In the genomic region with DNA sequence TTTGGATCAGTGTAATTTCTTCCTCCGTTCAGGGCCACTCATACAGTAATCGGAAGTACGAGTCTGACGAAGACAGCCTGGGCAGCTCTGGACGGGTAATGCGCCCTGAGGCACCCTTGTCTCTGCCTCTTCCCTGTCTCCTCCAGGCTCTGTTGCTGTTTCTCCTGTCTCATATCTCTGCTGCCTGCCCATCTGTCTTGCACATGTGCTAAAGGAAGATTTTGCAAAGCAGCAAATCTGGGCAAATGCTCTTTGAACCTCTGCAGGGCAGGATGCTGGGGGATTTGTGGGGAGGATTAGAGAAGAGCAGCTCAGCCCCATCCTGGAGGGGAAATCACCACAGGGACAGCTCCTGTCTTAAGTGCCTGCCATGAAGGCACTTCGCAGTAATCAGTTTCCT, we compare ENCODE assay signal across 21 cellular contexts. TPM values are rescaled to one million over a fixed set of nuclear protein-coding genes. Genes with fewer than 3 reads are reported as not detected.
A peak's percentile ranks its signal among the peaks of the same experiment; 100 is the strongest.
DNase-seq lines count a peak whose midpoint lies in the region; ATAC-seq and TF ChIP-seq lines count a peak whose summit lies in the region.
"Had no signal": no experiment of that assay in that cellular context is flagged by ENCODE, and none has a peak within 500 bp of the region (broad histone marks: within the 10 kb centered on the region; RNA-seq: fewer than 3 reads in every experiment).

No MANE protein-coding gene starts in this region.

- no peak overlapping the region for H3K56ac ChIP-seq in H9 (ENCODE audit: insufficient read length, low read depth, low read length)

- H3K27ac Mint-ChIP-seq in CD8-positive, alpha-beta memory T cell: peak overlapping the region in 6 of 8 donors; percentile 13 to 63 (median 43)
- H3K27ac Mint-ChIP-seq in H9: no peak overlapping the region; a peak in 1 of 7 replicates
- peak overlapping the region; percentile 54 for H3K27ac Mint-ChIP-seq in activated T-helper 17 cell treated with anti-CD3 and anti-CD28 coated beads, Interleukin-2, amount 50 U/mL, for 72 hours
- H3K27ac Mint-ChIP-seq in effector memory CD8-positive, alpha-beta T cell: no peak overlapping the region
- H3K27ac Mint-ChIP-seq: B cell had no signal

- H2AK5ac ChIP-seq in H9 (ENCODE audit: insufficient read length, low read length): no peak overlapping the region

- no peak overlapping the region for H3K4me2 ChIP-seq in H9 (ENCODE audit: insufficient read depth, insufficient read length, low read length)

- no CpG with 5 or more reads among the region's 7 CpGs for WGBS in H9 (ENCODE audit: extremely low coverage, insufficient read length, low lambda C conversion rate)

- no peak overlapping the region for H3K4me3 ChIP-seq in CD8-positive, alpha-beta memory T cell (ENCODE audit: low read length)
- H3K4me3 ChIP-seq: lung, skin epidermis, testis had no signal

- H2AFZ ChIP-seq in H9 (ENCODE audit: low read length): no peak overlapping the region

- peak overlapping the region; percentile 65 for H4K8ac ChIP-seq in H9 (replicated peaks; ENCODE audit: insufficient read length, low read depth, low read length)

- H3K4me1 Mint-ChIP-seq in CD8-positive, alpha-beta memory T cell: peaks cover 8 to 24% (median 18%) of the 10 kb centered on the region in 3 donors
- no peaks in the 10 kb centered on the region for H3K4me1 Mint-ChIP-seq in H9
- peaks cover 9% of the 10 kb centered on the region for H3K4me1 Mint-ChIP-seq in activated T-helper 17 cell treated with anti-CD3 and anti-CD28 coated beads, Interleukin-2, amount 50 U/mL, for 72 hours
- peaks cover 0 to 4% of the 10 kb centered on the region in 2 donors for H3K4me1 Mint-ChIP-seq in effector memory CD8-positive, alpha-beta T cell (ENCODE audit: low read depth in 2 of 2)
- H3K4me1 Mint-ChIP-seq: B cell, brain had no signal

- H3K79me2 ChIP-seq in H9 (ENCODE audit: insufficient read depth, low read length): no peaks in the 10 kb centered on the region

- no peak overlapping the region for H2BK20ac ChIP-seq in H9 (ENCODE audit: low read depth, low read length, poor library complexity, severe bottlenecking)

- H2BK12ac ChIP-seq in H9 (ENCODE audit: insufficient read length, low read depth, low read length): no peak overlapping the region

- no peak overlapping the region for H3K27ac ChIP-seq in CD8-positive, alpha-beta memory T cell (ENCODE audit: low read depth, low read length)
- no peak overlapping the region for H3K27ac ChIP-seq in H9 (ENCODE audit: insufficient read length, low read depth, low read length)
- H3K27ac ChIP-seq: testis, VCaP had no signal

- no peak overlapping the region for H3K4me3 Mint-ChIP-seq in CD8-positive, alpha-beta memory T cell
- no peak overlapping the region for H3K4me3 Mint-ChIP-seq in H9
- no peak overlapping the region for H3K4me3 Mint-ChIP-seq in activated T-helper 17 cell treated with anti-CD3 and anti-CD28 coated beads, Interleukin-2, amount 50 U/mL, for 72 hours
- no peak overlapping the region for H3K4me3 Mint-ChIP-seq in effector memory CD8-positive, alpha-beta T cell
- H3K4me3 Mint-ChIP-seq: B cell, brain had no signal

- POLR2A ChIA-PET in CD8-positive, alpha-beta memory T cell (lab: Charles Lee): interaction anchor here (0.6 kb wide), 1 partner anchor 50 kb away, joined by 5 read pairs; no protein-coding TSS in a partner anchor

- H2BK120ac ChIP-seq in H9 (ENCODE audit: low read depth, low read length, poor library complexity, severe bottlenecking): no peak overlapping the region

- no peaks in the 10 kb centered on the region for H4K20me1 ChIP-seq in H9 (ENCODE audit: control insufficient read depth, insufficient read depth, insufficient read length)

- DNase-seq in CD8-positive, alpha-beta memory T cell: no peak
- DNase-seq in H9 (no peak), midbrain (lab: John Stamatoyannopoulos, UW) (peak; percentile 7), SHP77 (lab: John Stamatoyannopoulos, UW) (no peak)
- no peak for DNase-seq in effector memory CD8-positive, alpha-beta T cell
- no peak for DNase-seq in activated CD4-positive, CD25-positive, alpha-beta regulatory T cell treated with anti-CD3 and anti-CD28 coated beads, Interleukin-2, amount 50 U/mL, for 72 hours
- DNase-seq: activated naive CD4-positive, alpha-beta T cell treated with Interleukin-2 at 50 U/mL for 16 hours; DMS153; Karpas-422; NCI-H1092 treated with DMSO at 0.1 percent for 48 hours; NCI-H2107; NCI-H526; PC-3; testis had no signal

- H3K27me3 Mint-ChIP-seq in CD8-positive, alpha-beta memory T cell: no peaks in the 10 kb centered on the region
- no peaks in the 10 kb centered on the region for H3K27me3 Mint-ChIP-seq in H9 (ENCODE audit: low read depth)
- no peaks in the 10 kb centered on the region for H3K27me3 Mint-ChIP-seq in activated T-helper 17 cell treated with anti-CD3 and anti-CD28 coated beads, Interleukin-2, amount 50 U/mL, for 72 hours
- H3K27me3 Mint-ChIP-seq in effector memory CD8-positive, alpha-beta T cell: no peaks in the 10 kb centered on the region
- H3K27me3 Mint-ChIP-seq: B cell, brain had no signal

- TF ChIP-seq CTCF in H9 (conservative IDR thresholded peaks at IDR 0.05): no peak

- H3T11ph ChIP-seq in H9 (ENCODE audit: low read length): no peak overlapping the region

- CTCF ChIA-PET in CD8-positive, alpha-beta memory T cell (lab: Charles Lee): interaction anchor here (1.2 kb wide), 1 partner anchor 39 kb away, joined by 4 read pairs; no protein-coding TSS in a partner anchor

- H3K4me1 ChIP-seq in CD8-positive, alpha-beta memory T cell (ENCODE audit: insufficient read depth, low read length): peaks cover 7% of the 10 kb centered on the region
- no peaks in the 10 kb centered on the region for H3K4me1 ChIP-seq in H9 (ENCODE audit: insufficient read depth, low read length)
- H3K4me1 ChIP-seq: testis had no signal

- no peak overlapping the region for H2BK5ac ChIP-seq in H9 (ENCODE audit: insufficient read length, low read length)

- H3K9me3 Mint-ChIP-seq in CD8-positive, alpha-beta memory T cell: no peaks in the 10 kb centered on the region
- no peaks in the 10 kb centered on the region; a peak in 1 of 5 replicates for H3K9me3 Mint-ChIP-seq in H9
- H3K9me3 Mint-ChIP-seq in activated T-helper 17 cell treated with anti-CD3 and anti-CD28 coated beads, Interleukin-2, amount 50 U/mL, for 72 hours: no peaks in the 10 kb centered on the region
- H3K9me3 Mint-ChIP-seq in effector memory CD8-positive, alpha-beta T cell: no peaks in the 10 kb centered on the region
- H3K9me3 Mint-ChIP-seq: brain had no signal

- no peak overlapping the region for H3K9ac ChIP-seq in H9 (ENCODE audit: extremely low read depth, insufficient read length, low read length)

- H3K14ac ChIP-seq in H9 (ENCODE audit: insufficient read depth, low read length): no peak overlapping the region

- H3K36me3 Mint-ChIP-seq in CD8-positive, alpha-beta memory T cell: peaks cover 4 to 60% (median 12%) of the 10 kb centered on the region in 3 donors
- peaks cover 23 to 41% (median 28%) of the 10 kb centered on the region in 3 experiments for H3K36me3 Mint-ChIP-seq in H9 (ENCODE audit: insufficient read depth in 1 of 3, low read depth in 3 of 3)
- H3K36me3 Mint-ChIP-seq in activated T-helper 17 cell treated with anti-CD3 and anti-CD28 coated beads, Interleukin-2, amount 50 U/mL, for 72 hours (ENCODE audit: low read depth): peaks cover 48% of the 10 kb centered on the region
- H3K36me3 Mint-ChIP-seq in effector memory CD8-positive, alpha-beta T cell (ENCODE audit: insufficient read depth): peaks cover 9% of the 10 kb centered on the region

- no peak overlapping the region for H3K23ac ChIP-seq in H9 (ENCODE audit: insufficient read length, low read depth, low read length)

- H3K9me3 ChIP-seq in CD8-positive, alpha-beta memory T cell (ENCODE audit: low read length): no peaks in the 10 kb centered on the region
- H3K9me3 ChIP-seq in H9 (ENCODE audit: control insufficient read depth, low read depth, low read length): no peaks in the 10 kb centered on the region
- H3K9me3 ChIP-seq: testis had no signal

- H3K36me3 ChIP-seq in CD8-positive, alpha-beta memory T cell (ENCODE audit: insufficient read depth, low read length): peaks cover 8% of the 10 kb centered on the region

- ATAC-seq in activated T-helper 17 cell treated with anti-CD3 and anti-CD28 coated beads, Interleukin-2, amount 50 U/mL, for 72 hours (replicated peaks): no peak
- ATAC-seq in effector memory CD8-positive, alpha-beta T cell (replicated peaks): no peak
- ATAC-seq: HCT116, PC-3 had no signal

- no peak overlapping the region for H2BK15ac ChIP-seq in H9 (ENCODE audit: low read depth, low read length)

- no peak overlapping the region for H3K18ac ChIP-seq in H9 (ENCODE audit: insufficient read length, low read depth, low read length)

- no peaks in the 10 kb centered on the region for H3K23me2 ChIP-seq in H9 (ENCODE audit: insufficient read length, low read depth, low read length, poor library complexity, severe bottlenecking)

- no peak overlapping the region for H3K4ac ChIP-seq in H9 (ENCODE audit: low read depth, low read length)

- H3K79me1 ChIP-seq in H9 (ENCODE audit: insufficient read depth, low read depth, low read length, poor library complexity, severe bottlenecking): no peaks in the 10 kb centered on the region

- H4K91ac ChIP-seq in H9 (ENCODE audit: insufficient read length, low read depth, low read length): no peak overlapping the region

- no peak overlapping the region for H4K5ac ChIP-seq in H9 (ENCODE audit: insufficient read length, low read depth, low read length)

- H3K27me3 ChIP-seq in CD8-positive, alpha-beta memory T cell (ENCODE audit: insufficient read depth, low read length, poor library complexity, severe bottlenecking): no peaks in the 10 kb centered on the region
- no peaks in the 10 kb centered on the region for H3K27me3 ChIP-seq in H9 (ENCODE audit: insufficient read depth, low read length)
- H3K27me3 ChIP-seq: testis had no signal

RNA-seq across cellular contexts. Expression of a gene that starts 32.4 kb away (rescaled TPM):
- total RNA-seq in CD8-positive, alpha-beta memory T cell: 100 to 1,000 TPM; 103 to 116 TPM
- 14.9 TPM for polyA plus RNA-seq in CD8-positive, alpha-beta memory T cell
- total RNA-seq in H9 (2021): 101 and 103 TPM in 2 replicates
- 10 to 100 TPM; 48.9 to 76.2 TPM for total RNA-seq in activated T-helper 17 cell treated with anti-CD3 and anti-CD28 coated beads, Interleukin-2, amount 50 U/mL, for 72 hours

RNA-seq across cellular contexts. Expression of a gene that starts 58.7 kb away (rescaled TPM):
- total RNA-seq in CD8-positive, alpha-beta memory T cell: 10 to 100 TPM; 27.2 to 28.3 TPM
- polyA plus RNA-seq in CD8-positive, alpha-beta memory T cell: 1.9 TPM
- 19.6 and 20.7 TPM in 2 replicates for total RNA-seq in H9 (2021)
- total RNA-seq in activated T-helper 17 cell treated with anti-CD3 and anti-CD28 coated beads, Interleukin-2, amount 50 U/mL, for 72 hours: 10 to 100 TPM; 22.5 to 29.0 TPM

Comparison
In these comparisons a context has a peak if more than half of its experiments do, and no peak if none do; other contexts are left out.
1. H3K27ac Mint-ChIP-seq: peak in CD8-positive, alpha-beta memory T cell (6 of 8) and activated T-helper 17 cell treated with anti-CD3 and anti-CD28 coated beads, Interleukin-2, amount 50 U/mL, for 72 hours (single experiment); none in H9 (0 of 3) and effector memory CD8-positive, alpha-beta T cell (0 of 2).